8 cellular contexts compared by ENCODE assay signal in genomic region chr16:2026461-2027023, GRCh38. TPM values are rescaled to one million over a fixed set of nuclear protein-coding genes. Genes with fewer than 3 reads are reported as not detected.
DNase-seq lines count a peak whose midpoint lies in the region; FAIRE-seq and TF ChIP-seq lines count a peak whose summit lies in the region.

Gene NHERF2 (plus strand): TSS chr16:2026902. CDS start chr16:2027006, 104 bp downstream.

- peak within 1 kb of the TSS; percentile 36 for H3K27ac Mint-ChIP-seq in endodermal cell

- peak within 1 kb of the TSS; percentile 78 for H3K4me3 ChIP-seq in SK-N-MC
- H3K4me3 ChIP-seq in endodermal cell (ENCODE audit: low read length): peak within 1 kb of the TSS; percentile 72
- peak within 1 kb of the TSS; percentile 62 for H3K4me3 ChIP-seq in mesodermal cell (ENCODE audit: extremely low read depth, insufficient read depth, low read length, poor library complexity, severe bottlenecking)

- no peak for TF ChIP-seq CTCF in endodermal cell (conservative IDR thresholded peaks at IDR 0.05)

- peak within 1 kb of the TSS; percentile 49 for H3K9ac ChIP-seq in SK-N-MC (ENCODE audit: insufficient read length)
- no peak within 1 kb of the TSS for H3K9ac ChIP-seq in endodermal cell (ENCODE audit: extremely low read depth, low read length, poor library complexity, severe bottlenecking)

- H3K36me3 ChIP-seq in SK-N-MC (ENCODE audit: insufficient read depth, low read length): no peaks in the 10 kb centered on the region
- peaks cover 5% of the 10 kb centered on the region for H3K36me3 ChIP-seq in endodermal cell (ENCODE audit: control insufficient read depth, insufficient read depth, low read length)
- peaks cover 27% of the 10 kb centered on the region for H3K36me3 ChIP-seq in mesodermal cell (ENCODE audit: control insufficient read depth, insufficient read depth, low read length)

- H3K36me3 Mint-ChIP-seq in endodermal cell (ENCODE audit: low read depth): no peaks in the 10 kb centered on the region

- no peaks in the 10 kb centered on the region for H3K9me3 Mint-ChIP-seq in endodermal cell

- H3K4me1 Mint-ChIP-seq in endodermal cell: peaks cover 7% of the 10 kb centered on the region

- H3K27me3 Mint-ChIP-seq in endodermal cell (ENCODE audit: insufficient read depth): peaks cover 44% of the 10 kb centered on the region

- FAIRE-seq in urothelium cell line (lab: Jason Lieb, UNC): no peak

- H3K27me3 ChIP-seq in endodermal cell (ENCODE audit: control insufficient read depth, insufficient read depth, low read length, poor library complexity, severe bottlenecking): peaks cover 8% of the 10 kb centered on the region

- H3K4me3 Mint-ChIP-seq in endodermal cell: peak within 1 kb of the TSS; percentile 67

- 13 to 74% methylated on average over 9 to 57 of the region's 59 CpGs for WGBS in endodermal cell (ENCODE audit: insufficient coverage in 1 of 2, insufficient read length in 1 of 2), 2 experiments
- WGBS in mesodermal cell (ENCODE audit: insufficient coverage in 2 of 2), 2 experiments: 12 to 18% methylated on average over 39 to 56 of the region's 59 CpGs

- H3K4me1 ChIP-seq in endodermal cell (ENCODE audit: control insufficient read depth, insufficient read depth, low read length): peaks cover 3% of the 10 kb centered on the region
- peaks cover 31% of the 10 kb centered on the region for H3K4me1 ChIP-seq in mesodermal cell (ENCODE audit: control insufficient read depth, insufficient read depth, low read length, poor library complexity, severe bottlenecking)

- H3K27ac ChIP-seq in SK-N-MC: no peak within 1 kb of the TSS
- no peak within 1 kb of the TSS for H3K27ac ChIP-seq in endodermal cell (ENCODE audit: low read depth, low read length)
- no peak within 1 kb of the TSS for H3K27ac ChIP-seq in mesodermal cell (ENCODE audit: low read depth, low read length, severe bottlenecking)

- DNase-seq in NCI-H2227 (lab: John Stamatoyannopoulos, UW; ENCODE audit: unreplicated experiment): peak; percentile 62
- no peak for DNase-seq in NCI-H2227 treated with DMSO at 0.1 percent for 48 hours (lab: John Stamatoyannopoulos, UW)
- DNase-seq in SK-N-MC (ENCODE audit: low read depth, low spot score): no peak
- peak; percentile 78 for DNase-seq in endodermal cell
- DNase-seq in urothelium cell line (ENCODE audit: low spot score): peak; percentile 81
- DNase-seq in NCI-H1436 (lab: John Stamatoyannopoulos, UW): no peak
- DNase-seq in HCEC 1CT: no peak

- H3K9me3 ChIP-seq in SK-N-MC (ENCODE audit: low read depth, low read length): no peaks in the 10 kb centered on the region
- no peaks in the 10 kb centered on the region for H3K9me3 ChIP-seq in endodermal cell (ENCODE audit: control insufficient read depth, low read length)
- H3K9me3 ChIP-seq in mesodermal cell (ENCODE audit: control insufficient read depth, low read length): no peaks in the 10 kb centered on the region

RNA-seq across cellular contexts. Expression of gene NHERF2, which starts in this region (rescaled TPM):
- total RNA-seq in endodermal cell: 10 to 100 TPM; 20.1 to 25.5 TPM
- polyA plus RNA-seq in endodermal cell (2013, experiment 1 of 2): 13.4 TPM
- 11.3 TPM for polyA plus RNA-seq in endodermal cell (2013, experiment 2 of 2)
- polyA plus RNA-seq in mesodermal cell (2013, experiment 1 of 2): 43.9 TPM
- 36.7 TPM for polyA plus RNA-seq in mesodermal cell (2013, experiment 2 of 2)

Comparison
In these comparisons a context has a peak if more than half of its experiments do, and no peak if none do; other contexts are left out.
1. DNase-seq: peak in NCI-H2227 (single experiment), endodermal cell (single experiment) and urothelium cell line (single experiment); none in NCI-H2227 treated with DMSO at 0.1 percent for 48 hours (single experiment), SK-N-MC (single experiment), NCI-H1436 (single experiment) and HCEC 1CT (single experiment).
2. Peak in every context shown above with its lines, with median percentiles within 50 percentile points of each other: H3K4me3 ChIP-seq.